In the genomic region with DNA sequence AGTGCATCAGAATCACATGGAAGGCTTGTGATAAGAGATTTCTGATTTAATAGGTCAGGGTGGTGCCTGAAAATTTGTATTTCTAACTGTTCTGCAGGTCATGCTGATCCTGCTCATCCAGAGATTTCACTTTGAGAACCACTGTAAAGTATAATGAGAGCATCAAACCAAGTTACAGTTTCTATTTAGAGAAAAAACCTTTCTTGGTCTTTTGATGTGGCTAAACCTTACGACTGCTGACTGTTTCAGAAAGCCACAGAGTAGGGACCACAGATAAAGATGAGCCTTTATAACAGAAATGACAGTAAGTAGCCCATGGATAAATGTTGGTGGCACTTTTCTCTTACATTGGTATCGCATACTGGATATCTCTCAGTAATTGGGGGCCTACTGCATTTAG, we compare ENCODE assay signal across 11 cellular contexts.
DNase-seq lines count a peak whose midpoint lies in the region; ATAC-seq lines count a peak whose summit lies in the region.
"Had no signal": no experiment of that assay in that cellular context is flagged by ENCODE, and none has a peak within 500 bp of the region (broad histone marks: within the 10 kb centered on the region; RNA-seq: fewer than 3 reads in every experiment).

No MANE protein-coding gene starts in this region.

- peaks cover 56% of the 10 kb centered on the region for H3K27me3 Mint-ChIP-seq in T-helper 2 cell treated with Interferon-gamma antibody and Interleukin-4, amounts not matched to agents 5 μg/mL and 100 μg/mL, for 36 hours (ENCODE audit: low read depth)
- H3K27me3 Mint-ChIP-seq in activated CD4-positive, alpha-beta memory T cell treated with anti-CD3 and anti-CD28 coated beads for 36 hours: peaks cover 33% of the 10 kb centered on the region

- peak; percentile 12 for DNase-seq in T-helper 2 cell treated with Interferon-gamma antibody and Interleukin-4, amounts not matched to agents 5 μg/mL and 100 μg/mL, for 36 hours (ENCODE audit: low spot score)
- DNase-seq in NCI-H2029 treated with DMSO at 0.1 percent for 48 hours (lab: John Stamatoyannopoulos, UW) (no peak), midbrain (lab: John Stamatoyannopoulos, UW) (no peak), NCI-H446 treated with DMSO at 0.1 percent for 48 hours (lab: John Stamatoyannopoulos, UW) (no peak)
- no peak for DNase-seq in activated CD4-positive, alpha-beta memory T cell treated with anti-CD3 and anti-CD28 coated beads for 36 hours
- DNase-seq: kidney glomerular epithelial cell; stimulated activated CD4-positive, alpha-beta T cell treated with anti-CD3 and anti-CD28 coated beads, Interleukin-2, amount 100 ng/mL, for 24 hours had no signal

- no peak overlapping the region for H3K4me3 Mint-ChIP-seq in T-helper 2 cell treated with Interferon-gamma antibody and Interleukin-4, amounts not matched to agents 5 μg/mL and 100 μg/mL, for 36 hours
- H3K4me3 Mint-ChIP-seq in activated CD4-positive, alpha-beta memory T cell treated with anti-CD3 and anti-CD28 coated beads for 36 hours: no peak overlapping the region
- H3K4me3 Mint-ChIP-seq: T-helper 1 cell treated with Interleukin-12 subunit alpha and Interleukin-12 subunit beta and Interleukin-4 antibody, amounts not matched to agents 30 μg/mL and 1 μg/mL, for 36 hours had no signal

- POLR2A ChIA-PET in activated CD4-positive, alpha-beta memory T cell treated with anti-CD3 and anti-CD28 coated beads for 36 hours (lab: Charles Lee): no interaction called here

- ATAC-seq in GM18868 (IDR thresholded peaks at IDR 0.05; ENCODE audit: unreplicated experiment) (peak; percentile 98), GM21515 (IDR thresholded peaks at IDR 0.05; ENCODE audit: unreplicated experiment) (peak; percentile 77), HG03095 (IDR thresholded peaks at IDR 0.05; ENCODE audit: unreplicated experiment) (peak; percentile 95)

- H3K27ac Mint-ChIP-seq in T-helper 2 cell treated with Interferon-gamma antibody and Interleukin-4, amounts not matched to agents 5 μg/mL and 100 μg/mL, for 36 hours: no peak overlapping the region
- no peak overlapping the region for H3K27ac Mint-ChIP-seq in activated CD4-positive, alpha-beta memory T cell treated with anti-CD3 and anti-CD28 coated beads for 36 hours
- H3K27ac Mint-ChIP-seq: T-helper 1 cell treated with Interleukin-12 subunit alpha and Interleukin-12 subunit beta and Interleukin-4 antibody, amounts not matched to agents 30 μg/mL and 1 μg/mL, for 36 hours had no signal

- H3K4me1 Mint-ChIP-seq in T-helper 2 cell treated with Interferon-gamma antibody and Interleukin-4, amounts not matched to agents 5 μg/mL and 100 μg/mL, for 36 hours (ENCODE audit: low read depth): peaks cover 3% of the 10 kb centered on the region
- H3K4me1 Mint-ChIP-seq in activated CD4-positive, alpha-beta memory T cell treated with anti-CD3 and anti-CD28 coated beads for 36 hours (ENCODE audit: low read depth): peaks cover 6% of the 10 kb centered on the region

- no peaks in the 10 kb centered on the region for H3K36me3 Mint-ChIP-seq in T-helper 2 cell treated with Interferon-gamma antibody and Interleukin-4, amounts not matched to agents 5 μg/mL and 100 μg/mL, for 36 hours (ENCODE audit: low read depth)
- no peaks in the 10 kb centered on the region for H3K36me3 Mint-ChIP-seq in activated CD4-positive, alpha-beta memory T cell treated with anti-CD3 and anti-CD28 coated beads for 36 hours

- CTCF ChIA-PET in activated CD4-positive, alpha-beta memory T cell treated with anti-CD3 and anti-CD28 coated beads for 36 hours (lab: Charles Lee): no interaction called here

- intact Hi-C loops in activated CD4-positive, alpha-beta memory T cell treated with anti-CD3 and anti-CD28 coated beads for 36 hours (cut with micrococcal nuclease): loop anchor here (1.0 to 10.0 kb wide), 4 partner anchors 26 to 446 kb away; partner anchors contain the start of gene VRK2

- H3K9me3 Mint-ChIP-seq in T-helper 2 cell treated with Interferon-gamma antibody and Interleukin-4, amounts not matched to agents 5 μg/mL and 100 μg/mL, for 36 hours: no peaks in the 10 kb centered on the region
- H3K9me3 Mint-ChIP-seq in activated CD4-positive, alpha-beta memory T cell treated with anti-CD3 and anti-CD28 coated beads for 36 hours: no peaks in the 10 kb centered on the region
- H3K9me3 Mint-ChIP-seq: T-helper 1 cell treated with Interleukin-12 subunit alpha and Interleukin-12 subunit beta and Interleukin-4 antibody, amounts not matched to agents 30 μg/mL and 1 μg/mL, for 36 hours had no signal
